In the genomic region with DNA sequence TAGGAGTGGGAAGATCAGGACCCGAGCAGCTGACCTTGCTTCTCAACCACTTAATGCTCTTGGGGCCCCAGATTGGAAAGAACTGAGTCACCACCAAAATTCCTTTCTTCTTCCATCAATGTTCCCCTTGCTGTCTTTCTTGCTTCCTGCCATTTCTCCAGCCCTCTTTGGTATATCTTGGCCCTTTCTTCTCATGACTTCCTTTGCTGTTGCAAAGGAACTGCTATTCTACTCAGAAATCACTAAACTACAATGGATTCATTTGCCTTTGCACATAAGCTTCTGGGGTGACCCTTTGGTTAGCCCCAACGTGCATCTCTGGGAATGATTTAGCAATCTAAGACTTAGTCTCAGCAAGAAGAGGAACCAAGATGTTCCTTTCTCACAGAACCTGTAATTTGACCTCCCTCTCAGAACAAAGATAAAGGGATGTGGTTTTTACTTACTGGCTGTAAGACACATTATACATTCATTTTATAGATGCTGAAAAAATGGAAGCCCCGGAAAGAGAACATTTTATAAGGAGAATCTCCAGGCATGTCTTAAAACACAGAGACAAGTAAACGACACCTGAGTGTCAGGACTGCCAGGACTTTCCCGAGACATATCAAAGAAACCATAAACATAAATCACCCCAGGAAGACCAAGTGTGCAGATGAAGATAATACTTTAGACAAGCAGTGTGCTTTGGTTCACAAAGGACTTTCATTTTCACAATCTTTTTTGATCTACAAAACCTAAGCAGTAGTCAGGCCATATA, we compare ENCODE assay signal across 8 cellular contexts.
DNase-seq lines count a peak whose midpoint lies in the region; ATAC-seq lines count a peak whose summit lies in the region.

No MANE protein-coding gene starts in this region.

- H2AFZ ChIP-seq in Karpas-422 (ENCODE audit: low read length): peak overlapping the region; percentile 72; the same call in 1 of the 2 replicates

- H3K79me2 ChIP-seq in Karpas-422 (ENCODE audit: low read length): no peaks in the 10 kb centered on the region

- ATAC-seq in GM21528 (IDR thresholded peaks at IDR 0.05; ENCODE audit: low FRiP score, unreplicated experiment): peak; percentile 91
- no peak for ATAC-seq in HG03439 (IDR thresholded peaks at IDR 0.05; ENCODE audit: unreplicated experiment)

- H3K27ac ChIP-seq in Karpas-422 (ENCODE audit: low read length): peak overlapping the region; percentile 16; the same call in 1 of the 2 replicates
- H3K27ac ChIP-seq in effector memory CD4-positive, alpha-beta T cell (ENCODE audit: insufficient read depth, low read length, poor library complexity, severe bottlenecking): peak overlapping the region; percentile 34

- H3K27me3 ChIP-seq in Karpas-422 (ENCODE audit: low read length): no peaks in the 10 kb centered on the region
- no peaks in the 10 kb centered on the region for H3K27me3 ChIP-seq in effector memory CD4-positive, alpha-beta T cell (replicated peaks; ENCODE audit: control insufficient read depth, insufficient read depth, low read length, poor library complexity, severe bottlenecking)

- DNase-seq in GDM1 (lab: John Stamatoyannopoulos, UW) (peak; percentile 14), Karpas-422 (peak; percentile 68), globus pallidus (ENCODE audit: low spot score) (no peak), HuH-7 (ENCODE audit: low spot score) (no peak), hippocampal formation (lab: John Stamatoyannopoulos, UW) (no peak)
- DNase-seq in effector memory CD4-positive, alpha-beta T cell: no peak

- H3K9me3 ChIP-seq in Karpas-422 (ENCODE audit: low read length): no peaks in the 10 kb centered on the region
- no peaks in the 10 kb centered on the region for H3K9me3 ChIP-seq in effector memory CD4-positive, alpha-beta T cell (ENCODE audit: control insufficient read depth, low read length)

- H4K20me1 ChIP-seq in Karpas-422 (ENCODE audit: insufficient read depth, low read depth, low read length): no peaks in the 10 kb centered on the region

- H3K4me1 ChIP-seq in Karpas-422 (ENCODE audit: low read length): peaks cover 27% of the 10 kb centered on the region
- H3K4me1 ChIP-seq in effector memory CD4-positive, alpha-beta T cell (ENCODE audit: control insufficient read depth, insufficient read depth, low read length, poor library complexity, severe bottlenecking): no peaks in the 10 kb centered on the region

- H3K9me2 ChIP-seq in Karpas-422 (replicated peaks; ENCODE audit: insufficient read depth, low read length): no peaks in the 10 kb centered on the region

- peak overlapping the region; percentile 34 for H3K4me2 ChIP-seq in Karpas-422 (ENCODE audit: low read depth, low read length, poor library complexity, severe bottlenecking)

- no peaks in the 10 kb centered on the region for H3K36me3 ChIP-seq in Karpas-422 (ENCODE audit: insufficient read depth, low read length)
- no peaks in the 10 kb centered on the region for H3K36me3 ChIP-seq in effector memory CD4-positive, alpha-beta T cell (ENCODE audit: control insufficient read depth, insufficient read depth, low read length)

- no peak overlapping the region for H3K4me3 ChIP-seq in Karpas-422 (ENCODE audit: low read length)
- H3K4me3 ChIP-seq in effector memory CD4-positive, alpha-beta T cell (ENCODE audit: insufficient read depth, low read depth, low read length, poor library complexity, severe bottlenecking): no peak overlapping the region

- H3K9ac ChIP-seq in Karpas-422 (ENCODE audit: low read length): peak overlapping the region; percentile 22; the same call in 1 of the 2 replicates

Comparison
In these comparisons a context has a peak if more than half of its experiments do, and no peak if none do; other contexts are left out.
1. DNase-seq: peak in GDM1 (single experiment) and Karpas-422 (single experiment); none in effector memory CD4-positive, alpha-beta T cell (0 of 3), globus pallidus (single experiment), HuH-7 (single experiment) and hippocampal formation (0 of 2).